ENCODE assay signal across 21 cellular contexts in the genomic region with DNA sequence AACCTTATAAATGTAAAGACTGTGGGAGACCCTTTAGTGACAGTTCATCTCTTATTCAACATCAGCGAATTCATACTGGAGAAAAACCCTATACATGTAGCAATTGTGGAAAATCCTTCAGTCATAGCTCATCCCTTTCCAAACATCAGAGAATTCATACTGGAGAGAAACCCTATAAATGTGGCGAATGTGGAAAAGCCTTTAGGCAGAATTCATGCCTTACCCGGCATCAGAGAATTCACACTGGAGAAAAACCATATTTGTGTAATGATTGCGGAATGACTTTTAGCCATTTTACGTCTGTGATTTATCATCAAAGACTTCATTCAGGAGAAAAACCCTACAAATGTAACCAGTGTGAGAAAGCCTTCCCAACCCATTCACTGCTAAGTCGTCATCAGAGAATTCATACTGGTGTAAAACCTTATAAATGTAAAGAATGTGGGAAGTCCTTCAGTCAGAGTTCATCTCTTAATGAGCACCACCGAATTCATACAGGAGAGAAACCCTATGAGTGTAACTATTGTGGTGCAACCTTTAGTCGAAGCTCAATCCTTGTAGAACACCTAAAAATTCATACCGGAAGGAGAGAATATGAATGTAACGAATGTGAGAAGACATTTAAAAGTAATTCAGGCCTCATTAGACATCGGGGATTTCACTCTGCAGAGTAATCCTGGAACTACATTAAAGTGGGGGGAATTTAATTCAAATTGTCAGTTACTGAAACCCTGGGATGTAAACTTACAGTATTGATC. TPM values are rescaled to one million over a fixed set of nuclear protein-coding genes. Genes with fewer than 3 reads are reported as not detected.
DNase-seq lines count a peak whose midpoint lies in the region; ATAC-seq and TF ChIP-seq lines count a peak whose summit lies in the region.
"Had no signal": no experiment of that assay in that cellular context is flagged by ENCODE, and none has a peak within 500 bp of the region (broad histone marks: within the 10 kb centered on the region; RNA-seq: fewer than 3 reads in every experiment).

No MANE protein-coding gene starts in this region.

- DNase-seq in HCT116 (ENCODE audit: low read depth, low spot score) (no peak), M059J (ENCODE audit: low read depth) (peak; percentile 4), endodermal cell (no peak), progenitor cell of endocrine pancreas (ENCODE audit: low spot score, unreplicated experiment) (no peak), mesothelial cell of epicardium (ENCODE audit: low spot score in 2 of 2, unreplicated experiment in 2 of 2) (no peak), hippocampal formation (lab: John Stamatoyannopoulos, UW) (no peak)
- DNase-seq: ACHN; CD4-positive, alpha-beta memory T cell; H7; NCI-H1105; NCI-H146; NCI-H2029; NCI-H446; NCI-H526; Peyer's patch; T-cell had no signal

- peaks cover 0 to 14% of the 10 kb centered on the region in 2 experiments; a peak in 2 of 4 replicates for H3K36me3 ChIP-seq in HCT116 (ENCODE audit: control insufficient read depth in 1 of 2, insufficient read depth in 2 of 2, low read length in 2 of 2)
- peaks cover 38% of the 10 kb centered on the region for H3K36me3 ChIP-seq in endodermal cell (ENCODE audit: control insufficient read depth, insufficient read depth, low read length)
- H3K36me3 ChIP-seq: BLaER1 treated with 17β-estradiol and CSF1 and Interleukin-3, amounts not matched to agents 10 nM and 100 nM had no signal

- CTCF ChIA-PET in HCT116 (lab: Charles Lee): no interaction called here

- H3K9me2 ChIP-seq in HCT116 (ENCODE audit: insufficient read depth): no peaks in the 10 kb centered on the region

- H3K4me1 Mint-ChIP-seq in endodermal cell (no peaks in the 10 kb centered on the region), progenitor cell of endocrine pancreas (ENCODE audit: low read depth) (no peaks in the 10 kb centered on the region), mesothelial cell of epicardium (no peaks in the 10 kb centered on the region)
- H3K4me1 Mint-ChIP-seq: CD4-positive, alpha-beta memory T cell; T-cell had no signal

- H3K36me3 Mint-ChIP-seq in endodermal cell (ENCODE audit: low read depth): peaks cover 87% of the 10 kb centered on the region
- peaks cover 87% of the 10 kb centered on the region for H3K36me3 Mint-ChIP-seq in progenitor cell of endocrine pancreas (ENCODE audit: insufficient read depth)
- peaks cover 77% of the 10 kb centered on the region for H3K36me3 Mint-ChIP-seq in mesothelial cell of epicardium

- H3K4me2 ChIP-seq in HCT116 (ENCODE audit: low read length): no peak overlapping the region
- H3K4me2 ChIP-seq: BLaER1 treated with 17β-estradiol and CSF1 and Interleukin-3, amounts not matched to agents 10 nM and 100 nM; KMS-11 had no signal

- no peak overlapping the region for H2AFZ ChIP-seq in HCT116 (ENCODE audit: low read depth, low read length, poor library complexity, severe bottlenecking)

- H3K27me3 ChIP-seq in HCT116 (ENCODE audit: insufficient read depth, low read length) (no peaks in the 10 kb centered on the region), endodermal cell (ENCODE audit: control insufficient read depth, insufficient read depth, low read length, poor library complexity, severe bottlenecking) (no peaks in the 10 kb centered on the region)
- H3K27me3 ChIP-seq: BLaER1 treated with 17β-estradiol and CSF1 and Interleukin-3, amounts not matched to agents 10 nM and 100 nM; Peyer's patch had no signal

- no peaks in the 10 kb centered on the region for H3K79me2 ChIP-seq in HCT116 (ENCODE audit: insufficient read depth, low read length)

- H3K27ac Mint-ChIP-seq in endodermal cell: no peak overlapping the region
- H3K27ac Mint-ChIP-seq in progenitor cell of endocrine pancreas: peak overlapping the region; percentile 59
- no peak overlapping the region for H3K27ac Mint-ChIP-seq in mesothelial cell of epicardium
- H3K27ac Mint-ChIP-seq: T-cell had no signal

- intact Hi-C loops in HCT116 (cut with micrococcal nuclease): no loop called here

- H3K9me3 ChIP-seq in HCT116 (ENCODE audit: control insufficient read depth in 1 of 2, insufficient read depth in 1 of 2, low read depth in 1 of 2, low read length in 2 of 2) (peaks cover 21 to 51% of the 10 kb centered on the region in 2 experiments), endodermal cell (ENCODE audit: control insufficient read depth, low read length) (peaks cover 100% of the 10 kb centered on the region)

- RAD21 ChIA-PET in HCT116 (lab: Charles Lee; ENCODE audit: low non-redundant PET in 1 of 2, low total read pairs in 2 of 2, uncharacterized antibody in 2 of 2, unreplicated experiment in 2 of 2): no interaction called here

- ATAC-seq in HCT116: no peak
- no peak for ATAC-seq in GM21367 (IDR thresholded peaks at IDR 0.05; ENCODE audit: unreplicated experiment)
- ATAC-seq: SK-N-SH treated with all-trans-retinoic acid at 6 μM for 48 hours, T-cell had no signal

- H3K4me3 ChIP-seq in HCT116 (replicated peaks in 1 of 2; ENCODE audit: low read depth in 1 of 2, low read length in 2 of 2) (no peak overlapping the region), endodermal cell (ENCODE audit: low read length) (peak overlapping the region; percentile 61)
- H3K4me3 ChIP-seq: Peyer's patch had no signal

- POLR2A ChIA-PET in HCT116 (lab: Charles Lee): no interaction called here

- BruUV-seq in HCT116 (replicated peaks; lab: Mats Ljungman, UMichigan): no TSS peak

- H3K4me3 Mint-ChIP-seq in endodermal cell (no peak overlapping the region), progenitor cell of endocrine pancreas (ENCODE audit: low read depth) (no peak overlapping the region), mesothelial cell of epicardium (no peak overlapping the region)
- H3K4me3 Mint-ChIP-seq: CD4-positive, alpha-beta memory T cell; T-cell had no signal

- H3K27ac ChIP-seq in HCT116 (ENCODE audit: low read depth, low read length) (no peak overlapping the region), endodermal cell (ENCODE audit: low read depth, low read length) (no peak overlapping the region)
- H3K27ac ChIP-seq: BLaER1 treated with 17β-estradiol and CSF1 and Interleukin-3, amounts not matched to agents 10 nM and 100 nM; KMS-11; Peyer's patch had no signal

- H3K9ac ChIP-seq in HCT116 (ENCODE audit: low read length) (no peak overlapping the region), endodermal cell (ENCODE audit: extremely low read depth, low read length, poor library complexity, severe bottlenecking) (no peak overlapping the region)
- H3K9ac ChIP-seq: BLaER1 treated with 17β-estradiol and CSF1 and Interleukin-3, amounts not matched to agents 10 nM and 100 nM; KMS-11 had no signal

- TF ChIP-seq RAD21 in HCT116 (IDR thresholded peaks at IDR 0.05; ENCODE audit: low read depth): no peak

- TF ChIP-seq POLR2A in HCT116 (IDR thresholded peaks at IDR 0.05; ENCODE audit: borderline replicate concordance, extremely low read depth, insufficient read depth, insufficient read length): no peak

- H3K4me1 ChIP-seq in HCT116 (ENCODE audit: control insufficient read depth in 1 of 2, insufficient read depth in 2 of 2, low read length in 2 of 2) (no peaks in the 10 kb centered on the region), endodermal cell (ENCODE audit: control insufficient read depth, insufficient read depth, low read length) (no peaks in the 10 kb centered on the region)
- H3K4me1 ChIP-seq: BLaER1 treated with 17β-estradiol and CSF1 and Interleukin-3, amounts not matched to agents 10 nM and 100 nM; Peyer's patch had no signal

- 93% methylated on average over 10 to 11 of the region's 11 CpGs for WGBS in endodermal cell (ENCODE audit: insufficient coverage in 1 of 2, insufficient read length in 1 of 2), 2 experiments

- no peaks in the 10 kb centered on the region for H4K20me1 ChIP-seq in HCT116 (ENCODE audit: insufficient read depth)
- H4K20me1 ChIP-seq: BLaER1 treated with 17β-estradiol and CSF1 and Interleukin-3, amounts not matched to agents 10 nM and 100 nM had no signal

- TF ChIP-seq CTCF in HCT116 (IDR thresholded peaks at IDR 0.05 in 2 of 3, conservative IDR thresholded peaks at IDR 0.05 in 1 of 3; ENCODE audit: borderline replicate concordance in 1 of 3, insufficient read depth in 1 of 3, low read depth in 2 of 3, low read length in 2 of 3): no peak
- no peak for TF ChIP-seq CTCF in endodermal cell (conservative IDR thresholded peaks at IDR 0.05)
- no peak for TF ChIP-seq CTCF in progenitor cell of endocrine pancreas (IDR thresholded peaks at IDR 0.05; ENCODE audit: unreplicated experiment)
- no peak for TF ChIP-seq CTCF in mesothelial cell of epicardium (IDR thresholded peaks at IDR 0.05; ENCODE audit: unreplicated experiment)

- H3K9me3 Mint-ChIP-seq in endodermal cell: peaks cover 95% of the 10 kb centered on the region
- peaks cover 62% of the 10 kb centered on the region for H3K9me3 Mint-ChIP-seq in progenitor cell of endocrine pancreas (ENCODE audit: low read depth)
- peaks cover 69% of the 10 kb centered on the region for H3K9me3 Mint-ChIP-seq in mesothelial cell of epicardium

- H3K27me3 Mint-ChIP-seq in endodermal cell (ENCODE audit: insufficient read depth): no peaks in the 10 kb centered on the region
- H3K27me3 Mint-ChIP-seq in progenitor cell of endocrine pancreas: no peaks in the 10 kb centered on the region
- H3K27me3 Mint-ChIP-seq in mesothelial cell of epicardium (ENCODE audit: low read depth): no peaks in the 10 kb centered on the region
- H3K27me3 Mint-ChIP-seq: CD4-positive, alpha-beta memory T cell; T-cell had no signal

TF ChIP-seq in HCT116, 20 proteins besides CTCF, POLR2A, EP300 and RAD21 (continues in another document):
- no peak for TF ChIP-seq EGR1 (IDR thresholded peaks at IDR 0.05; ENCODE audit: low read depth)
- TF ChIP-seq ZNF274 (IDR thresholded peaks at IDR 0.05; ENCODE audit: low read depth, low read length): peak; percentile 98

RNA-seq across cellular contexts. Expression of gene ZNF483, which starts 17.7 kb away (rescaled TPM):
- total RNA-seq in HCT116 (2021; ENCODE audit: unreplicated experiment): 5.0 TPM
- polyA plus RNA-seq in HCT116 (2012): 0.70 and 1.7 TPM in 2 replicates
- total RNA-seq in M059J (2014; rRNA removed; shearing (Covaris generic)): 0.59 and 2.4 TPM in 2 replicates
- 10 to 100 TPM; 20.9 to 21.0 TPM for total RNA-seq in endodermal cell
- polyA plus RNA-seq in endodermal cell (2013, experiment 1 of 2): 4.0 TPM
- polyA plus RNA-seq in endodermal cell (2013, experiment 2 of 2): 3.2 TPM
- 20.3 and 21.7 TPM in 2 replicates for total RNA-seq in progenitor cell of endocrine pancreas
- 12.2 to 13.0 TPM (median 12.6 TPM) in 3 replicates for total RNA-seq in mesothelial cell of epicardium

RNA-seq across cellular contexts. Expression of gene PTGR1, which starts 56.8 kb away (rescaled TPM):
- 53.9 TPM for total RNA-seq in HCT116 (2021; ENCODE audit: unreplicated experiment)
- polyA plus RNA-seq in HCT116 (2012): 31.7 and 44.4 TPM in 2 replicates
- total RNA-seq in M059J (2014; rRNA removed; shearing (Covaris generic)): 102 and 111 TPM in 2 replicates
- 100 to 1,000 TPM; 204 to 442 TPM for total RNA-seq in endodermal cell
- 95.5 TPM for polyA plus RNA-seq in endodermal cell (2013, experiment 1 of 2)
- polyA plus RNA-seq in endodermal cell (2013, experiment 2 of 2): 87.1 TPM
- total RNA-seq in progenitor cell of endocrine pancreas: 50.1 and 53.2 TPM in 2 replicates
- total RNA-seq in mesothelial cell of epicardium: 46.2 to 49.2 TPM (median 46.3 TPM) in 3 replicates
- total RNA-seq: OCI-LY7 had no signal

RNA-seq across cellular contexts. Expression of gene ECPAS, which starts 58.5 kb away (rescaled TPM):
- 71.1 TPM for total RNA-seq in HCT116 (2021; ENCODE audit: unreplicated experiment)
- 47.5 and 52.7 TPM in 2 replicates for polyA plus RNA-seq in HCT116 (2012)
- total RNA-seq in M059J (2014; rRNA removed; shearing (Covaris generic)): 49.6 and 63.3 TPM in 2 replicates
- total RNA-seq in endodermal cell: 10 to 100 TPM; 54.7 to 65.5 TPM
- polyA plus RNA-seq in endodermal cell (2013, experiment 1 of 2): 37.9 TPM
- polyA plus RNA-seq in endodermal cell (2013, experiment 2 of 2): 35.1 TPM
- total RNA-seq in progenitor cell of endocrine pancreas: 116 and 117 TPM in 2 replicates
- 84.7 to 95.1 TPM (median 92.6 TPM) in 3 replicates for total RNA-seq in mesothelial cell of epicardium
